ENCODE assay signal across 21 cellular contexts in genomic region chr11:40161855-40162410, GRCh38.
DNase-seq lines count a peak whose midpoint lies in the region; ATAC-seq and TF ChIP-seq lines count a peak whose summit lies in the region.
"Had no signal": no experiment of that assay in that cellular context is flagged by ENCODE, and none has a peak within 500 bp of the region (broad histone marks: within the 10 kb centered on the region; RNA-seq: fewer than 3 reads in every experiment).

No MANE protein-coding gene starts in this region.

- peaks cover 13% of the 10 kb centered on the region for H3K36me3 Mint-ChIP-seq in mesothelial cell of epicardium
- H3K36me3 Mint-ChIP-seq: CD14-positive monocyte had no signal

- H3K9me3 Mint-ChIP-seq in mesothelial cell of epicardium = peaks cover 21% of the 10 kb centered on the region

- peak; percentile 17 for DNase-seq in NCI-H748 (lab: John Stamatoyannopoulos, UW; ENCODE audit: unreplicated experiment)
- no peak for DNase-seq in NCI-H748 treated with DMSO at 0.1 percent for 48 hours (lab: John Stamatoyannopoulos, UW)
- DNase-seq in HT1080 (ENCODE audit: low read depth) = peak; percentile 45
- DNase-seq in mesothelial cell of epicardium (ENCODE audit: low spot score in 2 of 2, unreplicated experiment in 2 of 2) = no peak
- no peak for DNase-seq in NK-92 (lab: John Stamatoyannopoulos, UW; ENCODE audit: unreplicated experiment)
- DNase-seq: GM23248, H9, HFFc6, Kasumi-1, MM.1S, NCI-H1436 treated with DMSO at 0.1 percent for 48 hours, NCI-H2029 treated with DMSO at 0.1 percent for 48 hours, NCI-H446, NCI-H526, SW 1271, T-helper 17 cell had no signal

- no peak for ATAC-seq in HG03159 (IDR thresholded peaks at IDR 0.05; ENCODE audit: unreplicated experiment)
- ATAC-seq: GM12878, T-helper 17 cell had no signal

- TF ChIP-seq CTCF in mesothelial cell of epicardium (IDR thresholded peaks at IDR 0.05; ENCODE audit: unreplicated experiment) = no peak

- H3K27me3 Mint-ChIP-seq in mesothelial cell of epicardium (ENCODE audit: low read depth) = no peaks in the 10 kb centered on the region
- H3K27me3 Mint-ChIP-seq: B cell, T-helper 17 cell had no signal

- peaks cover 30% of the 10 kb centered on the region for H3K4me1 Mint-ChIP-seq in mesothelial cell of epicardium
- H3K4me1 Mint-ChIP-seq: B cell, CD14-positive monocyte, H9, T-helper 17 cell had no signal

- peak overlapping the region; percentile 23 for H3K27ac Mint-ChIP-seq in mesothelial cell of epicardium
- H3K27ac Mint-ChIP-seq: B cell, CD14-positive monocyte, H9, HFFc6, T-helper 17 cell had no signal

- no peak overlapping the region for H3K4me3 Mint-ChIP-seq in mesothelial cell of epicardium
- H3K4me3 Mint-ChIP-seq: B cell, CD14-positive monocyte, H9, HFFc6, T-helper 17 cell had no signal

TF ChIP-seq in PFSK-1, 5 proteins besides CTCF, POLR2A, EP300 and RAD21:
- TF ChIP-seq, protein P1, sequence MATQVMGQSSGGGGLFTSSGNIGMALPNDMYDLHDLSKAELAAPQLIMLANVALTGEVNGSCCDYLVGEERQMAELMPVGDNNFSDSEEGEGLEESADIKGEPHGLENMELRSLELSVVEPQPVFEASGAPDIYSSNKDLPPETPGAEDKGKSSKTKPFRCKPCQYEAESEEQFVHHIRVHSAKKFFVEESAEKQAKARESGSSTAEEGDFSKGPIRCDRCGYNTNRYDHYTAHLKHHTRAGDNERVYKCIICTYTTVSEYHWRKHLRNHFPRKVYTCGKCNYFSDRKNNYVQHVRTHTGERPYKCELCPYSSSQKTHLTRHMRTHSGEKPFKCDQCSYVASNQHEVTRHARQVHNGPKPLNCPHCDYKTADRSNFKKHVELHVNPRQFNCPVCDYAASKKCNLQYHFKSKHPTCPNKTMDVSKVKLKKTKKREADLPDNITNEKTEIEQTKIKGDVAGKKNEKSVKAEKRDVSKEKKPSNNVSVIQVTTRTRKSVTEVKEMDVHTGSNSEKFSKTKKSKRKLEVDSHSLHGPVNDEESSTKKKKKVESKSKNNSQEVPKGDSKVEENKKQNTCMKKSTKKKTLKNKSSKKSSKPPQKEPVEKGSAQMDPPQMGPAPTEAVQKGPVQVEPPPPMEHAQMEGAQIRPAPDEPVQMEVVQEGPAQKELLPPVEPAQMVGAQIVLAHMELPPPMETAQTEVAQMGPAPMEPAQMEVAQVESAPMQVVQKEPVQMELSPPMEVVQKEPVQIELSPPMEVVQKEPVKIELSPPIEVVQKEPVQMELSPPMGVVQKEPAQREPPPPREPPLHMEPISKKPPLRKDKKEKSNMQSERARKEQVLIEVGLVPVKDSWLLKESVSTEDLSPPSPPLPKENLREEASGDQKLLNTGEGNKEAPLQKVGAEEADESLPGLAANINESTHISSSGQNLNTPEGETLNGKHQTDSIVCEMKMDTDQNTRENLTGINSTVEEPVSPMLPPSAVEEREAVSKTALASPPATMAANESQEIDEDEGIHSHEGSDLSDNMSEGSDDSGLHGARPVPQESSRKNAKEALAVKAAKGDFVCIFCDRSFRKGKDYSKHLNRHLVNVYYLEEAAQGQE (IDR thresholded peaks at IDR 0.05; ENCODE audit: insufficient read depth in 1 of 2, low read depth in 2 of 2, low read length in 2 of 2) = no peak; a peak in 1 of 4 replicates
- TF ChIP-seq SIN3A (IDR thresholded peaks at IDR 0.05; ENCODE audit: borderline replicate concordance, insufficient read depth, low read length) (0 out of 2 replicates have a peak, but pooled peaks have one; percentile 26), POLR2AphosphoS5 (IDR thresholded peaks at IDR 0.05; ENCODE audit: low read depth, low read length) (0 out of 2 replicates have a peak, but pooled peaks have one; percentile 51), FOXP2 (optimal IDR thresholded peaks at IDR 0.05; ENCODE audit: borderline replicate concordance, extremely low read depth, extremely low read length, insufficient read depth) (no peak), TAF1 (IDR thresholded peaks at IDR 0.05; ENCODE audit: borderline replicate concordance, insufficient read depth, low read length) (no peak)

Comparison
In these comparisons a context has a peak if more than half of its experiments do, and no peak if none do; other contexts are left out.
1. DNase-seq: peak in NCI-H748 (single experiment) and HT1080 (single experiment); none in NCI-H748 treated with DMSO at 0.1 percent for 48 hours (single experiment), mesothelial cell of epicardium (0 of 2) and NK-92 (single experiment).